Comparison of ENCODE assay signal across 12 cellular contexts in genomic region chr19:1412995-1413889, GRCh38. TPM values are rescaled to one million over a fixed set of nuclear protein-coding genes. Genes with fewer than 3 reads are reported as not detected.
A peak's percentile ranks its signal among the peaks of the same experiment; 100 is the strongest.
DNase-seq lines count a peak whose midpoint lies in the region; ATAC-seq, FAIRE-seq and TF ChIP-seq lines count a peak whose summit lies in the region.
"Had no signal": no experiment of that assay in that cellular context is flagged by ENCODE, and none has a peak within 500 bp of the region (broad histone marks: within the 10 kb centered on the region; RNA-seq: fewer than 3 reads in every experiment).

No MANE protein-coding gene starts in this region.

- H3K4me3 ChIP-seq in HepG2 (replicated peaks in 1 of 3; ENCODE audit: insufficient read depth in 1 of 3, low read depth in 2 of 3, low read length in 3 of 3), result no peak overlapping the region
- H3K4me3 ChIP-seq in right lobe of liver, result no peak overlapping the region
- no peak overlapping the region for H3K4me3 ChIP-seq in tibial nerve

- no peak for FAIRE-seq in HepG2 (lab: Jason Lieb, UNC)
- FAIRE-seq: small intestine had no signal

- TF ChIP-seq CTCF in HepG2 (CRISPR knock-in tag; IDR thresholded peaks at IDR 0.05) (no peak), right lobe of liver (IDR thresholded peaks at IDR 0.05) (no peak), mesothelial cell of epicardium (IDR thresholded peaks at IDR 0.05; ENCODE audit: unreplicated experiment) (no peak), tibial nerve (IDR thresholded peaks at IDR 0.05) (no peak)

- no peak overlapping the region for H2AFZ ChIP-seq in HepG2 (ENCODE audit: low read length)

- no peak for DNase-seq in HepG2 (ENCODE audit: low spot score)
- DNase-seq in right lobe of liver, result no peak
- DNase-seq in activated naive CD8-positive, alpha-beta T cell treated with anti-CD3 and anti-CD28 coated beads, Interleukin-2, amount 50 U/mL, for 24 hours, result no peak
- DNase-seq in mesothelial cell of epicardium (ENCODE audit: low spot score in 2 of 2, unreplicated experiment in 2 of 2), result no peak
- DNase-seq in tibial nerve (ENCODE audit: low spot score in 2 of 2), result no peak
- no peak for DNase-seq in NCI-H1048 (lab: John Stamatoyannopoulos, UW)
- no peak for DNase-seq in NCI-H510A (lab: John Stamatoyannopoulos, UW)
- DNase-seq: activated B cell treated with CpG ODN at 0.5 μM for 24 hours, BE2C, SIG-M5, small intestine had no signal

- CTCF ChIA-PET in HepG2 (lab: Yijun Ruan, JAX; ENCODE audit: low intra/inter-chr PET ratio, low total read pairs), result no interaction called here

- no peak overlapping the region for H3K4me3 Mint-ChIP-seq in activated naive CD8-positive, alpha-beta T cell treated with anti-CD3 and anti-CD28 coated beads, Interleukin-2, amount 50 U/mL, for 24 hours
- H3K4me3 Mint-ChIP-seq in mesothelial cell of epicardium, result no peak overlapping the region
- H3K4me3 Mint-ChIP-seq: activated B cell treated with CpG ODN at 0.5 μM for 24 hours had no signal

- H3K27ac ChIP-seq in HepG2 (ENCODE audit: extremely low read length, insufficient read depth, low read length) (peak overlapping the region; percentile 29), right lobe of liver (no peak overlapping the region), tibial nerve (peak overlapping the region in 3 of 4 donors; percentile 50 to 99 (median 95))

- 90% methylated on average over 33 of the region's 36 CpGs for WGBS in HepG2 (ENCODE audit: low lambda C conversion rate)
- WGBS in right lobe of liver (ENCODE audit: insufficient coverage, low coverage, low lambda C conversion rate, missing lambda C conversion rate), result 78% methylated on average over 6 of the region's 36 CpGs
- WGBS in tibial nerve, 2 donors, result 74 to 75% methylated on average over 32 to 36 of the region's 36 CpGs

- H3K79me2 ChIP-seq in HepG2 (ENCODE audit: insufficient read depth, low read length), result peaks cover 93% of the 10 kb centered on the region

- H3K27ac Mint-ChIP-seq in activated naive CD8-positive, alpha-beta T cell treated with anti-CD3 and anti-CD28 coated beads, Interleukin-2, amount 50 U/mL, for 24 hours, result peak overlapping the region; percentile 71
- H3K27ac Mint-ChIP-seq in mesothelial cell of epicardium, result peak overlapping the region; percentile 90
- H3K27ac Mint-ChIP-seq: activated B cell treated with CpG ODN at 0.5 μM for 24 hours had no signal

- no peak overlapping the region for H3K4me2 ChIP-seq in HepG2 (ENCODE audit: low read depth, low read length)

- no peak overlapping the region for H3K9ac ChIP-seq in HepG2 (ENCODE audit: insufficient read depth, low read depth, low read length)

- TF ChIP-seq POLR2A in HepG2 (IDR thresholded peaks at IDR 0.05; ENCODE audit: insufficient read depth in 1 of 2, low read depth in 2 of 2, low read length in 2 of 2) (0 out of 4 replicates have a peak, but pooled peaks of 1 of the 2 experiments have one; percentile 18), right lobe of liver (IDR thresholded peaks at IDR 0.05) (no peak), tibial nerve (IDR thresholded peaks at IDR 0.05) (no peak)

- in situ Hi-C loops in HepG2 (cut with HindIII; ENCODE audit: extremely low pct_ligation_motif_present, low pct_unique_long_range_greater_than_20kb), result no loop called here

- POLR2A ChIA-PET in HepG2 (lab: Yijun Ruan, JAX), result interaction anchor here (0.8 to 1.5 kb wide), 4 partner anchors 9 to 19 kb away, joined by 3 to 6 read pairs (median 4); no protein-coding TSS in a partner anchor

- H3K36me3 ChIP-seq in HepG2 (replicated peaks in 1 of 2; ENCODE audit: control insufficient read depth in 1 of 2, insufficient read depth in 2 of 2, low read length in 2 of 2), result peaks cover 8 to 40% of the 10 kb centered on the region in 2 experiments
- peaks cover 0 to 9% (median 0%) of the 10 kb centered on the region in 4 donors for H3K36me3 ChIP-seq in right lobe of liver
- H3K36me3 ChIP-seq in tibial nerve, result peaks cover 0 to 14% (median 0%) of the 10 kb centered on the region in 3 donors

- H3K36me3 Mint-ChIP-seq in activated naive CD8-positive, alpha-beta T cell treated with anti-CD3 and anti-CD28 coated beads, Interleukin-2, amount 50 U/mL, for 24 hours (ENCODE audit: low read depth), result peaks cover 46% of the 10 kb centered on the region
- no peaks in the 10 kb centered on the region for H3K36me3 Mint-ChIP-seq in mesothelial cell of epicardium

- peaks cover 81% of the 10 kb centered on the region for H3K4me1 ChIP-seq in HepG2 (ENCODE audit: insufficient read depth, low read length)
- H3K4me1 ChIP-seq in right lobe of liver, result peaks cover 4 to 81% (median 34%) of the 10 kb centered on the region in 4 donors
- H3K4me1 ChIP-seq in tibial nerve, result peaks cover 0 to 96% (median 67%) of the 10 kb centered on the region in 4 donors

- intact Hi-C loops in HepG2 (cut with micrococcal nuclease; ENCODE audit: unreplicated experiment) (no loop called here), right lobe of liver (cut with DNase I) (no loop called here)

- H3K27me3 ChIP-seq in HepG2 (ENCODE audit: control insufficient read depth in 1 of 2, insufficient read depth in 2 of 2, low read length in 2 of 2), result no peaks in the 10 kb centered on the region; a peak in 1 of 5 replicates
- no peaks in the 10 kb centered on the region for H3K27me3 ChIP-seq in right lobe of liver
- no peaks in the 10 kb centered on the region for H3K27me3 ChIP-seq in tibial nerve
- H3K27me3 ChIP-seq: BE2C had no signal

- no peak for TF ChIP-seq RAD21 in HepG2 (CRISPR knock-in tag; IDR thresholded peaks at IDR 0.05)

- BruUV-seq in HepG2 (replicated peaks; lab: Mats Ljungman, UMichigan), result no TSS peak

- H3K9me3 Mint-ChIP-seq in activated naive CD8-positive, alpha-beta T cell treated with anti-CD3 and anti-CD28 coated beads, Interleukin-2, amount 50 U/mL, for 24 hours, result no peaks in the 10 kb centered on the region
- no peaks in the 10 kb centered on the region for H3K9me3 Mint-ChIP-seq in mesothelial cell of epicardium
- H3K9me3 Mint-ChIP-seq: activated B cell treated with CpG ODN at 0.5 μM for 24 hours had no signal

- ATAC-seq in HepG2 (no peak), right lobe of liver (no peak), HG03135 (IDR thresholded peaks at IDR 0.05; ENCODE audit: unreplicated experiment) (no peak)
- no peak for ATAC-seq in activated naive CD8-positive, alpha-beta T cell treated with anti-CD3 and anti-CD28 coated beads, Interleukin-2, amount 50 U/mL, for 24 hours

- peaks cover 85% of the 10 kb centered on the region for H3K4me1 Mint-ChIP-seq in activated naive CD8-positive, alpha-beta T cell treated with anti-CD3 and anti-CD28 coated beads, Interleukin-2, amount 50 U/mL, for 24 hours
- H3K4me1 Mint-ChIP-seq in mesothelial cell of epicardium, result peaks cover 75% of the 10 kb centered on the region

- no peaks in the 10 kb centered on the region for H3K9me3 ChIP-seq in HepG2 (ENCODE audit: low read length)
- H3K9me3 ChIP-seq in right lobe of liver, result no peaks in the 10 kb centered on the region
- no peaks in the 10 kb centered on the region for H3K9me3 ChIP-seq in tibial nerve
- H3K9me3 ChIP-seq: BE2C had no signal

- H4K20me1 ChIP-seq in HepG2 (ENCODE audit: insufficient read depth, low read length), result peaks cover 94% of the 10 kb centered on the region

- no peaks in the 10 kb centered on the region for H3K27me3 Mint-ChIP-seq in activated naive CD8-positive, alpha-beta T cell treated with anti-CD3 and anti-CD28 coated beads, Interleukin-2, amount 50 U/mL, for 24 hours
- H3K27me3 Mint-ChIP-seq in mesothelial cell of epicardium (ENCODE audit: low read depth), result no peaks in the 10 kb centered on the region
- H3K27me3 Mint-ChIP-seq: activated B cell treated with CpG ODN at 0.5 μM for 24 hours had no signal

- TF ChIP-seq EP300 in HepG2 (IDR thresholded peaks at IDR 0.05; ENCODE audit: low read depth in 2 of 2, low read length in 2 of 2), result no peak
- no peak for TF ChIP-seq EP300 in HepG2 (CRISPR knock-in tag; IDR thresholded peaks at IDR 0.05; ENCODE audit: borderline replicate concordance)
- no peak for TF ChIP-seq EP300 in tibial nerve (IDR thresholded peaks at IDR 0.05)

RNA-seq across cellular contexts. Expression of gene DAZAP1, which starts 5.9 kb away (rescaled TPM):
- 50.5 and 79.2 TPM in 2 replicates for total RNA-seq in HepG2 (2016; rRNA removed; fragmentation: Illumina TruSeq; extraction: Trizol)
- total RNA-seq in HepG2 (2016; cell fraction: cytosol; rRNA removed; fragmentation: Illumina TruSeq; extraction: Trizol; ENCODE audit: low read depth), result 72.9 and 77.7 TPM in 2 replicates
- 43.4 and 84.1 TPM in 2 replicates for total RNA-seq in HepG2 (2016; cell fraction: insoluble cytoplasmic fraction; rRNA removed; fragmentation: Illumina TruSeq; extraction: Trizol)
- 104 and 106 TPM in 2 replicates for total RNA-seq in HepG2 (2016; cell fraction: membrane; rRNA removed; fragmentation: Illumina TruSeq; extraction: Trizol)
- 38.3 and 43.3 TPM in 2 replicates for total RNA-seq in HepG2 (2016; cell fraction: nucleus; rRNA removed; fragmentation: Illumina TruSeq; extraction: Trizol)
- 58.7 and 63.3 TPM in 2 replicates for polyA plus RNA-seq in HepG2 (2011; rRNA removed)
- 37.8 and 48.2 TPM in 2 replicates for polyA plus RNA-seq in HepG2 (2011; cell fraction: cytosol; rRNA removed)
- 99.5 and 105 TPM in 2 replicates for polyA plus RNA-seq in HepG2 (2011; cell fraction: nucleus; rRNA removed)
- polyA plus RNA-seq in HepG2 (2012), result 48.3 and 71.8 TPM in 2 replicates
- polyA plus RNA-seq in HepG2 (2016; cell fraction: cytosol; fragmentation: Illumina TruSeq; extraction: Trizol; ENCODE audit: low read depth), result 108 and 114 TPM in 2 replicates
- 86.3 and 104 TPM in 2 replicates for polyA plus RNA-seq in HepG2 (2016; cell fraction: insoluble cytoplasmic fraction; fragmentation: Illumina TruSeq; extraction: Trizol; ENCODE audit: low read depth)
- 117 and 124 TPM in 2 replicates for polyA plus RNA-seq in HepG2 (2016; cell fraction: membrane; fragmentation: Illumina TruSeq; extraction: Trizol; ENCODE audit: low read depth)
- 140 and 145 TPM in 2 replicates for polyA plus RNA-seq in HepG2 (2016; cell fraction: nucleus; fragmentation: Illumina TruSeq; extraction: Trizol; ENCODE audit: insufficient read depth, low read depth)
- 26.8 and 58.6 TPM in 2 replicates for polyA minus RNA-seq in HepG2 (2011; rRNA and poly(A)+ RNA removed; ENCODE audit: low replicate concordance)
- 32.1 and 33.1 TPM in 2 replicates for polyA minus RNA-seq in HepG2 (2011; cell fraction: cytosol; rRNA and poly(A)+ RNA removed)
- 35.5 and 41.4 TPM in 2 replicates for polyA minus RNA-seq in HepG2 (2011; cell fraction: nucleus; rRNA and poly(A)+ RNA removed)
- total RNA-seq in right lobe of liver, result 10 to 100 TPM; 22.3 to 50.9 (median 42.2) TPM
- total RNA-seq in mesothelial cell of epicardium, result 130 to 134 TPM (median 131 TPM) in 3 replicates
- 10 to 100 TPM; 34.3 to 68.4 (median 61.0) TPM for total RNA-seq in tibial nerve

RNA-seq across cellular contexts. Expression of gene GAMT, which starts 11.9 kb away (rescaled TPM):
- total RNA-seq in HepG2 (2016; rRNA removed; fragmentation: Illumina TruSeq; extraction: Trizol), result 113 and 124 TPM in 2 replicates
- total RNA-seq in HepG2 (2016; cell fraction: cytosol; rRNA removed; fragmentation: Illumina TruSeq; extraction: Trizol; ENCODE audit: low read depth), result 167 and 206 TPM in 2 replicates
- 112 and 125 TPM in 2 replicates for total RNA-seq in HepG2 (2016; cell fraction: insoluble cytoplasmic fraction; rRNA removed; fragmentation: Illumina TruSeq; extraction: Trizol)
- 130 and 170 TPM in 2 replicates for total RNA-seq in HepG2 (2016; cell fraction: membrane; rRNA removed; fragmentation: Illumina TruSeq; extraction: Trizol)
- 42.6 and 51.4 TPM in 2 replicates for total RNA-seq in HepG2 (2016; cell fraction: nucleus; rRNA removed; fragmentation: Illumina TruSeq; extraction: Trizol)
- polyA plus RNA-seq in HepG2 (2011; rRNA removed), result 115 and 120 TPM in 2 replicates
- polyA plus RNA-seq in HepG2 (2011; cell fraction: cytosol; rRNA removed), result 103 and 156 TPM in 2 replicates
- polyA plus RNA-seq in HepG2 (2011; cell fraction: nucleus; rRNA removed), result 88.3 and 90.1 TPM in 2 replicates
- 74.3 and 76.0 TPM in 2 replicates for polyA plus RNA-seq in HepG2 (2012)
- 282 and 316 TPM in 2 replicates for polyA plus RNA-seq in HepG2 (2016; cell fraction: cytosol; fragmentation: Illumina TruSeq; extraction: Trizol; ENCODE audit: low read depth)
- polyA plus RNA-seq in HepG2 (2016; cell fraction: insoluble cytoplasmic fraction; fragmentation: Illumina TruSeq; extraction: Trizol; ENCODE audit: low read depth), result 152 and 183 TPM in 2 replicates
- polyA plus RNA-seq in HepG2 (2016; cell fraction: membrane; fragmentation: Illumina TruSeq; extraction: Trizol; ENCODE audit: low read depth), result 195 and 222 TPM in 2 replicates
- 119 and 134 TPM in 2 replicates for polyA plus RNA-seq in HepG2 (2016; cell fraction: nucleus; fragmentation: Illumina TruSeq; extraction: Trizol; ENCODE audit: insufficient read depth, low read depth)
- polyA minus RNA-seq in HepG2 (2011; rRNA and poly(A)+ RNA removed; ENCODE audit: low replicate concordance), result 46.3 and 144 TPM in 2 replicates
- polyA minus RNA-seq in HepG2 (2011; cell fraction: cytosol; rRNA and poly(A)+ RNA removed), result 48.8 and 63.0 TPM in 2 replicates
- polyA minus RNA-seq in HepG2 (2011; cell fraction: nucleus; rRNA and poly(A)+ RNA removed), result 20.3 and 21.1 TPM in 2 replicates
- 100 to 1,000 TPM; 151 to 380 (median 221) TPM for total RNA-seq in right lobe of liver
- 41.5 to 44.5 TPM (median 42.6 TPM) in 3 replicates for total RNA-seq in mesothelial cell of epicardium
- total RNA-seq in tibial nerve, result 100 to 1,000 TPM in 2 of 4 donors, 10 to 100 TPM in 2; 43.8 to 120 (median 94.4) TPM

RNA-seq across cellular contexts. Expression of gene RPS15, which starts 25.0 kb away (rescaled TPM):
- total RNA-seq in HepG2 (2016; rRNA removed; fragmentation: Illumina TruSeq; extraction: Trizol) (695 and 780 TPM in 2 replicates), right lobe of liver (1,000 to 10,000 TPM in 2 of 6 experiments, 100 to 1,000 TPM in 4; 334 to 1,615 (median 355) TPM), mesothelial cell of epicardium (1,014 to 1,040 TPM (median 1,034 TPM) in 3 replicates), tibial nerve (1,000 to 10,000 TPM; 4,239 to 4,988 (median 4,337) TPM)
- 693 and 734 TPM in 2 replicates for total RNA-seq in HepG2 (2016; cell fraction: cytosol; rRNA removed; fragmentation: Illumina TruSeq; extraction: Trizol; ENCODE audit: low read depth)
- total RNA-seq in HepG2 (2016; cell fraction: insoluble cytoplasmic fraction; rRNA removed; fragmentation: Illumina TruSeq; extraction: Trizol), result 654 and 886 TPM in 2 replicates
- 967 and 1,125 TPM in 2 replicates for total RNA-seq in HepG2 (2016; cell fraction: membrane; rRNA removed; fragmentation: Illumina TruSeq; extraction: Trizol)
- total RNA-seq in HepG2 (2016; cell fraction: nucleus; rRNA removed; fragmentation: Illumina TruSeq; extraction: Trizol), result 240 and 299 TPM in 2 replicates
- polyA plus RNA-seq in HepG2 (2011; rRNA removed), result 1,411 and 1,504 TPM in 2 replicates
- polyA plus RNA-seq in HepG2 (2011; cell fraction: cytosol; rRNA removed), result 2,214 and 3,196 TPM in 2 replicates
- 923 and 1,023 TPM in 2 replicates for polyA plus RNA-seq in HepG2 (2011; cell fraction: nucleus; rRNA removed)
- 1,504 and 2,202 TPM in 2 replicates for polyA plus RNA-seq in HepG2 (2012)
- 1,868 and 2,054 TPM in 2 replicates for polyA plus RNA-seq in HepG2 (2016; cell fraction: cytosol; fragmentation: Illumina TruSeq; extraction: Trizol; ENCODE audit: low read depth)
- polyA plus RNA-seq in HepG2 (2016; cell fraction: insoluble cytoplasmic fraction; fragmentation: Illumina TruSeq; extraction: Trizol; ENCODE audit: low read depth), result 1,628 and 1,692 TPM in 2 replicates
- polyA plus RNA-seq in HepG2 (2016; cell fraction: membrane; fragmentation: Illumina TruSeq; extraction: Trizol; ENCODE audit: low read depth), result 2,328 and 2,419 TPM in 2 replicates
- 895 and 898 TPM in 2 replicates for polyA plus RNA-seq in HepG2 (2016; cell fraction: nucleus; fragmentation: Illumina TruSeq; extraction: Trizol; ENCODE audit: insufficient read depth, low read depth)
- polyA minus RNA-seq in HepG2 (2011; rRNA and poly(A)+ RNA removed; ENCODE audit: low replicate concordance), result 538 and 916 TPM in 2 replicates
- 647 and 682 TPM in 2 replicates for polyA minus RNA-seq in HepG2 (2011; cell fraction: cytosol; rRNA and poly(A)+ RNA removed)
- polyA minus RNA-seq in HepG2 (2011; cell fraction: nucleus; rRNA and poly(A)+ RNA removed), result 109 and 140 TPM in 2 replicates

RNA-seq across cellular contexts. Expression of gene NDUFS7, which starts 29.5 kb away (rescaled TPM):
- total RNA-seq in HepG2 (2016; rRNA removed; fragmentation: Illumina TruSeq; extraction: Trizol), result 41.9 and 66.9 TPM in 2 replicates
- total RNA-seq in HepG2 (2016; cell fraction: cytosol; rRNA removed; fragmentation: Illumina TruSeq; extraction: Trizol; ENCODE audit: low read depth), result 18.8 and 21.5 TPM in 2 replicates
- total RNA-seq in HepG2 (2016; cell fraction: insoluble cytoplasmic fraction; rRNA removed; fragmentation: Illumina TruSeq; extraction: Trizol), result 44.6 and 65.2 TPM in 2 replicates
- 20.5 and 26.2 TPM in 2 replicates for total RNA-seq in HepG2 (2016; cell fraction: membrane; rRNA removed; fragmentation: Illumina TruSeq; extraction: Trizol)
- total RNA-seq in HepG2 (2016; cell fraction: nucleus; rRNA removed; fragmentation: Illumina TruSeq; extraction: Trizol), result 38.7 and 47.0 TPM in 2 replicates
- polyA plus RNA-seq in HepG2 (2011; rRNA removed), result 34.3 and 39.2 TPM in 2 replicates
- 40.7 and 105 TPM in 2 replicates for polyA plus RNA-seq in HepG2 (2011; cell fraction: cytosol; rRNA removed)
- 81.3 and 103 TPM in 2 replicates for polyA plus RNA-seq in HepG2 (2011; cell fraction: nucleus; rRNA removed)
- polyA plus RNA-seq in HepG2 (2012), result 23.8 and 33.4 TPM in 2 replicates
- 23.8 and 28.5 TPM in 2 replicates for polyA plus RNA-seq in HepG2 (2016; cell fraction: cytosol; fragmentation: Illumina TruSeq; extraction: Trizol; ENCODE audit: low read depth)
- polyA plus RNA-seq in HepG2 (2016; cell fraction: insoluble cytoplasmic fraction; fragmentation: Illumina TruSeq; extraction: Trizol; ENCODE audit: low read depth), result 44.9 and 52.6 TPM in 2 replicates
- polyA plus RNA-seq in HepG2 (2016; cell fraction: membrane; fragmentation: Illumina TruSeq; extraction: Trizol; ENCODE audit: low read depth), result 17.9 and 21.2 TPM in 2 replicates
- polyA plus RNA-seq in HepG2 (2016; cell fraction: nucleus; fragmentation: Illumina TruSeq; extraction: Trizol; ENCODE audit: insufficient read depth, low read depth), result 72.2 and 84.5 TPM in 2 replicates
- polyA minus RNA-seq in HepG2 (2011; rRNA and poly(A)+ RNA removed; ENCODE audit: low replicate concordance), result 40.5 and 74.3 TPM in 2 replicates
- polyA minus RNA-seq in HepG2 (2011; cell fraction: cytosol; rRNA and poly(A)+ RNA removed), result 34.4 and 46.1 TPM in 2 replicates
- 8.9 and 9.0 TPM in 2 replicates for polyA minus RNA-seq in HepG2 (2011; cell fraction: nucleus; rRNA and poly(A)+ RNA removed)
- total RNA-seq in right lobe of liver, result 100 to 1,000 TPM in 2 of 6 experiments, 10 to 100 TPM in 4; 70.1 to 210 (median 85.0) TPM
- 52.2 to 56.8 TPM (median 55.9 TPM) in 3 replicates for total RNA-seq in mesothelial cell of epicardium
- total RNA-seq in tibial nerve, result 100 to 1,000 TPM; 146 to 162 (median 151) TPM

RNA-seq across cellular contexts. Expression of gene APC2, which starts 36.7 kb away (rescaled TPM):
- total RNA-seq in HepG2 (2016; rRNA removed; fragmentation: Illumina TruSeq; extraction: Trizol) (0.22 TPM in 1 of 2 replicates, not detected in the other), right lobe of liver (under 1 TPM in 3 of 6 experiments, not detected in 3; 0.06 to 0.13 (median 0.06) TPM), mesothelial cell of epicardium (2.3 to 2.8 TPM (median 2.4 TPM) in 3 replicates), tibial nerve (10 to 100 TPM in 1 of 4 donors, 1 to 10 TPM in 3; 1.7 to 10.2 (median 4.2) TPM)
- total RNA-seq in HepG2 (2016; cell fraction: cytosol; rRNA removed; fragmentation: Illumina TruSeq; extraction: Trizol; ENCODE audit: low read depth), result under 0.01 TPM in 1 of 2 replicates, not detected in the other
- 0.02 and 0.27 TPM in 2 replicates for total RNA-seq in HepG2 (2016; cell fraction: insoluble cytoplasmic fraction; rRNA removed; fragmentation: Illumina TruSeq; extraction: Trizol)
- total RNA-seq in HepG2 (2016; cell fraction: membrane; rRNA removed; fragmentation: Illumina TruSeq; extraction: Trizol), result 0.24 TPM in 1 of 2 replicates, not detected in the other
- total RNA-seq in HepG2 (2016; cell fraction: nucleus; rRNA removed; fragmentation: Illumina TruSeq; extraction: Trizol), result 0.25 and 0.28 TPM in 2 replicates
- 0.08 and 0.16 TPM in 2 replicates for polyA plus RNA-seq in HepG2 (2011; rRNA removed)
- 0.04 and 0.07 TPM in 2 replicates for polyA plus RNA-seq in HepG2 (2011; cell fraction: cytosol; rRNA removed)
- polyA plus RNA-seq in HepG2 (2011; cell fraction: nucleus; rRNA removed), result 0.37 and 0.61 TPM in 2 replicates
- polyA plus RNA-seq in HepG2 (2012), result 0.11 and 0.28 TPM in 2 replicates
- polyA plus RNA-seq in HepG2 (2016; cell fraction: cytosol; fragmentation: Illumina TruSeq; extraction: Trizol; ENCODE audit: low read depth), result not detected in 2 replicates
- polyA plus RNA-seq in HepG2 (2016; cell fraction: insoluble cytoplasmic fraction; fragmentation: Illumina TruSeq; extraction: Trizol; ENCODE audit: low read depth), result not detected in 2 replicates
- not detected in 2 replicates for polyA plus RNA-seq in HepG2 (2016; cell fraction: membrane; fragmentation: Illumina TruSeq; extraction: Trizol; ENCODE audit: low read depth)
- 0.18 and 0.40 TPM in 2 replicates for polyA plus RNA-seq in HepG2 (2016; cell fraction: nucleus; fragmentation: Illumina TruSeq; extraction: Trizol; ENCODE audit: insufficient read depth, low read depth)
- 0.40 and 0.77 TPM in 2 replicates for polyA minus RNA-seq in HepG2 (2011; rRNA and poly(A)+ RNA removed; ENCODE audit: low replicate concordance)
- 0.35 and 0.49 TPM in 2 replicates for polyA minus RNA-seq in HepG2 (2011; cell fraction: cytosol; rRNA and poly(A)+ RNA removed)
- polyA minus RNA-seq in HepG2 (2011; cell fraction: nucleus; rRNA and poly(A)+ RNA removed), result 0.52 and 0.75 TPM in 2 replicates

Comparison
In these comparisons a context has a peak if more than half of its experiments do, and no peak if none do; other contexts are left out.
1. H3K27ac ChIP-seq: peak in HepG2 (single experiment) and tibial nerve (3 of 4); none in right lobe of liver (0 of 3).